ENCODE assay signal across 1 cellular context in the genomic region with DNA sequence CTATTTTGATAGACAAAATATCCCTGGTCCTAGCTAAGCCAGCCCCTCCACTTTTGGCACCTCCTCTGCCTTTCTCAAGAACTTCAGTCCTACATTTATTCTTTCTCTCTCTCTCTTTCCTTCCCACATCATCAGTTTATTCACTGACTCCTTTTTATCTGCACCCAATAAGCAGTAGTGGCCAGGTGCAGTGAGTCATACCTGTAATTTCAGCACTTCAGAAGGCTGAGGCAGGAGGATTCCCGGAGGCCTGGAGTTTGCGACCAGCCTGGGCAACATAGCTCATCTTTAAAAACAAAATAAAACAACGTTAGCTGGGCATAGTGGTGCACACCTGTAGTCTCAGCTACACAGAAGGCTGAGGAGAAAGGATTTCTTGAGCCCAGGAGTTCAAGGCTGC.
TF ChIP-seq lines count a peak whose summit lies in the region.

No MANE protein-coding gene starts in this region.

TF ChIP-seq in IMR-90, 13 proteins besides CTCF, POLR2A, EP300 and RAD21 (continued from another document):
- TF ChIP-seq ELK1 (IDR thresholded peaks at IDR 0.05; ENCODE audit: borderline replicate concordance, low read depth, low read length), result no peak
